39 cellular contexts compared by ENCODE assay signal in the genomic region with DNA sequence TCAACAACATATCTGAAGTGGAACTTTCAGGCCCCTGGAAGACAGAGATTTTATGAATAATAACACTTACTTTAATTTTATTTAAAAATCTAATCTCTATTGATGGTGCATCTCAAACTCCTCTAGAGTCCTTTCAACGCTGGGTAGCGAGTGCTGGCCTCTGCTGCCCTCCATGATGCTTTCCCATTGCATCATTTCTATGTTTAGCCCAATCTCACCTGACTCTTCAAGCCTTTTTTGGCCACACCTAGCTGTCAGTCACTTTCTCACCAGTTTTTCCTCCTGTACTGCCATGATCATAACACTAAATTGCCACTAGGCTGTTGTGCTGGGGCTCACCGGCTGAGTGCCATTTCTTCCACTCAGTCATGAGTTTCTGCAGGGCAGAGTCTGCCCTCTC.
"Had no signal": no experiment of that assay in that cellular context is flagged by ENCODE, and none has a peak within 500 bp of the region (broad histone marks: within the 10 kb centered on the region; RNA-seq: fewer than 3 reads in every experiment).

No MANE protein-coding gene starts in this region.

- H3K4me1 ChIP-seq: adrenal gland, body of pancreas, breast epithelium had no signal

- H3K4me3 ChIP-seq: adrenal gland, body of pancreas, breast epithelium had no signal

- H3K36me3 Mint-ChIP-seq: activated CD4-positive, alpha-beta memory T cell treated with anti-CD3 and anti-CD28 coated beads for 36 hours; activated naive CD4-positive, alpha-beta T cell treated with anti-CD3 and anti-CD28 coated beads, Interleukin-2, amount 50 U/mL, for 72 hours; activated naive CD8-positive, alpha-beta T cell treated with anti-CD3 and anti-CD28 coated beads for 36 hours had no signal

- H3K27me3 ChIP-seq: adrenal gland, body of pancreas, brain microvascular endothelial cell, breast epithelium had no signal

- H3K4me1 Mint-ChIP-seq: activated B cell treated with CpG ODN at 0.5 μM for 24 hours; activated CD4-positive, alpha-beta T cell treated with anti-CD3 and anti-CD28 coated beads, Interleukin-2, amount 10 ng/mL, durations not matched to agents 24 days and 14 days; activated T-helper 17 cell treated with anti-CD3 and anti-CD28 coated beads, Interleukin-2, amount 50 U/mL, for 72 hours; central memory CD8-positive, alpha-beta T cell had no signal

- H3K27ac Mint-ChIP-seq: activated B cell treated with CpG ODN at 0.5 μM for 24 hours; activated CD4-positive, alpha-beta memory T cell treated with anti-CD3 and anti-CD28 coated beads for 36 hours; activated CD4-positive, alpha-beta T cell treated with anti-CD3 and anti-CD28 coated beads, Interleukin-2, amount 10 ng/mL, durations not matched to agents 24 days and 14 days; activated CD8-positive, alpha-beta T cell treated with anti-CD3 and anti-CD28 coated beads for 36 hours; activated naive CD4-positive, alpha-beta T cell treated with anti-CD3 and anti-CD28 coated beads for 36 hours; activated naive CD4-positive, alpha-beta T cell treated with anti-CD3 and anti-CD28 coated beads, Interleukin-2, amount 50 U/mL, for 72 hours; activated naive CD8-positive, alpha-beta T cell treated with anti-CD3 and anti-CD28 coated beads for 36 hours; activated T-cell treated with anti-CD3 and anti-CD28 coated beads, Interleukin-2, amount 50 U/mL, for 72 hours; activated T-helper 1 cell treated with anti-CD3 and anti-CD28 coated beads, Interleukin-12 subunit alpha, Interleukin-12 subunit beta, Interleukin-2, Interleukin-4 antibody, amounts not matched to agents 30 ng/mL and 10 ng/mL and 1 ng/mL, durations not matched to agents 14 hours and 24 hours and 36 hours; activated T-helper 17 cell treated with anti-CD3 and anti-CD28 coated beads, Interleukin-2, amount 50 U/mL, for 72 hours; T-helper 1 cell treated with Interleukin-12 subunit alpha and Interleukin-12 subunit beta and Interleukin-4 antibody, amounts not matched to agents 30 μg/mL and 1 μg/mL, for 36 hours; T-helper 2 cell treated with Interferon-gamma antibody and Interleukin-4, amounts not matched to agents 5 μg/mL and 100 μg/mL, for 36 hours had no signal

- H3K27me3 Mint-ChIP-seq: activated CD4-positive, alpha-beta T cell treated with anti-CD3 and anti-CD28 coated beads, Interleukin-2, amount 10 ng/mL, durations not matched to agents 24 days and 14 days; activated CD8-positive, alpha-beta T cell treated with anti-CD3 and anti-CD28 coated beads for 36 hours; activated T-helper 17 cell treated with anti-CD3 and anti-CD28 coated beads, Interleukin-2, amount 50 U/mL, for 72 hours; central memory CD8-positive, alpha-beta T cell had no signal

- H3K9me3 Mint-ChIP-seq: activated B cell treated with CpG ODN at 0.5 μM for 24 hours; activated CD4-positive, alpha-beta memory T cell treated with anti-CD3 and anti-CD28 coated beads for 36 hours; activated CD4-positive, alpha-beta T cell treated with anti-CD3 and anti-CD28 coated beads, Interleukin-2, amount 10 ng/mL, durations not matched to agents 24 days and 14 days; activated CD8-positive, alpha-beta T cell treated with anti-CD3 and anti-CD28 coated beads for 36 hours; activated naive CD4-positive, alpha-beta T cell treated with anti-CD3 and anti-CD28 coated beads for 36 hours; activated naive CD4-positive, alpha-beta T cell treated with anti-CD3 and anti-CD28 coated beads, Interleukin-2, amount 50 U/mL, for 72 hours; activated naive CD8-positive, alpha-beta T cell treated with anti-CD3 and anti-CD28 coated beads for 36 hours; activated T-cell treated with anti-CD3 and anti-CD28 coated beads, Interleukin-2, amount 50 U/mL, for 4 hours; activated T-cell treated with anti-CD3 and anti-CD28 coated beads, Interleukin-2, amount 50 U/mL, for 72 hours; activated T-helper 1 cell treated with anti-CD3 and anti-CD28 coated beads, Interleukin-12 subunit alpha, Interleukin-12 subunit beta, Interleukin-2, Interleukin-4 antibody, amounts not matched to agents 30 ng/mL and 10 ng/mL and 1 ng/mL, durations not matched to agents 14 hours and 24 hours and 36 hours; activated T-helper 17 cell treated with anti-CD3 and anti-CD28 coated beads, Interleukin-2, amount 50 U/mL, for 72 hours; central memory CD8-positive, alpha-beta T cell; T-helper 1 cell treated with Interleukin-12 subunit alpha and Interleukin-12 subunit beta and Interleukin-4 antibody, amounts not matched to agents 30 μg/mL and 1 μg/mL, for 36 hours; T-helper 2 cell treated with Interferon-gamma antibody and Interleukin-4, amounts not matched to agents 5 μg/mL and 100 μg/mL, for 36 hours had no signal

- H3K36me3 ChIP-seq: adrenal gland, brain microvascular endothelial cell, breast epithelium had no signal

- DNase-seq: activated B cell treated with CpG ODN at 0.5 μM for 24 hours; activated CD4-positive, alpha-beta memory T cell treated with anti-CD3 and anti-CD28 coated beads for 36 hours; activated CD4-positive, alpha-beta T cell treated with anti-CD3 and anti-CD28 coated beads for 4 hours; activated CD4-positive, alpha-beta T cell treated with anti-CD3 and anti-CD28 coated beads, Interleukin-2, amount 10 ng/mL, durations not matched to agents 24 days and 14 days; activated CD4-positive, alpha-beta T cell treated with anti-CD3 and anti-CD28 coated beads, Interleukin-2, amount 50 U/mL, for 1 hour; activated CD4-positive, alpha-beta T cell treated with anti-CD3 and anti-CD28 coated beads, Interleukin-2, amount 50 U/mL, for 4 hours; activated CD4-positive, CD25-positive, alpha-beta regulatory T cell treated with anti-CD3 and anti-CD28 coated beads, Interleukin-2, amount 50 U/mL, for 72 hours; activated CD8-positive, alpha-beta memory T cell treated with anti-CD3 and anti-CD28 coated beads, Interleukin-2, amount 50 U/mL, for 4 hours; activated CD8-positive, alpha-beta T cell treated with anti-CD3 and anti-CD28 coated beads for 36 hours; activated effector memory CD4-positive, alpha-beta T cell treated with anti-CD3 and anti-CD28 coated beads, Interleukin-2, amount 50 U/mL, for 16 hours; activated gamma-delta T cell treated with Interleukin-2 at 50 U/mL for 16 hours; activated naive CD4-positive, alpha-beta T cell; activated naive CD4-positive, alpha-beta T cell treated with anti-CD3 and anti-CD28 coated beads for 36 hours; activated naive CD4-positive, alpha-beta T cell treated with anti-CD3 and anti-CD28 coated beads, Interleukin-2, amount 50 U/mL, for 16 hours; activated naive CD8-positive, alpha-beta T cell treated with anti-CD3 and anti-CD28 coated beads for 36 hours; activated T-cell treated with anti-CD3 and anti-CD28 coated beads for 4 hours; activated T-cell treated with anti-CD3 and anti-CD28 coated beads, Interleukin-2, amount 50 U/mL, for 1 hour; activated T-cell treated with anti-CD3 and anti-CD28 coated beads, Interleukin-2, amount 50 U/mL, for 4 hours; activated T-cell treated with anti-CD3 and anti-CD28 coated beads, Interleukin-2, amount 50 U/mL, for 72 hours; adrenal gland; amniotic stem cell; aorta; body of pancreas; brain microvascular endothelial cell; caudate nucleus; cerebellar nuclear complex; T-helper 1 cell; T-helper 2 cell; T-helper 9 cell had no signal

- ATAC-seq: activated CD8-positive, alpha-beta T cell treated with anti-CD3 and anti-CD28 coated beads for 36 hours; activated naive CD4-positive, alpha-beta T cell treated with anti-CD3 and anti-CD28 coated beads, Interleukin-2, amount 50 U/mL, for 72 hours; activated T-cell treated with anti-CD3 and anti-CD28 coated beads, Interleukin-2, amount 50 U/mL, for 4 hours; activated T-cell treated with anti-CD3 and anti-CD28 coated beads, Interleukin-2, amount 50 U/mL, for 72 hours; activated T-helper 17 cell treated with anti-CD3 and anti-CD28 coated beads, Interleukin-2, amount 50 U/mL, for 72 hours; body of pancreas had no signal

- H3K27ac ChIP-seq: adrenal gland, body of pancreas, brain microvascular endothelial cell, breast epithelium, VCaP had no signal

- H3K9me3 ChIP-seq: adrenal gland, body of pancreas, breast epithelium had no signal

- FAIRE-seq: astrocyte, TTC549 had no signal

- H3K4me3 Mint-ChIP-seq: activated B cell treated with CpG ODN at 0.5 μM for 24 hours; activated CD4-positive, alpha-beta memory T cell treated with anti-CD3 and anti-CD28 coated beads for 36 hours; activated CD4-positive, alpha-beta T cell treated with anti-CD3 and anti-CD28 coated beads, Interleukin-2, amount 10 ng/mL, durations not matched to agents 24 days and 14 days; activated CD8-positive, alpha-beta T cell treated with anti-CD3 and anti-CD28 coated beads for 36 hours; activated naive CD4-positive, alpha-beta T cell treated with anti-CD3 and anti-CD28 coated beads for 36 hours; activated naive CD8-positive, alpha-beta T cell treated with anti-CD3 and anti-CD28 coated beads for 36 hours; activated T-cell treated with anti-CD3 and anti-CD28 coated beads, Interleukin-2, amount 50 U/mL, for 4 hours; activated T-cell treated with anti-CD3 and anti-CD28 coated beads, Interleukin-2, amount 50 U/mL, for 72 hours; activated T-helper 1 cell treated with anti-CD3 and anti-CD28 coated beads, Interleukin-12 subunit alpha, Interleukin-12 subunit beta, Interleukin-2, Interleukin-4 antibody, amounts not matched to agents 30 ng/mL and 10 ng/mL and 1 ng/mL, durations not matched to agents 14 hours and 24 hours and 36 hours; activated T-helper 17 cell treated with anti-CD3 and anti-CD28 coated beads, Interleukin-2, amount 50 U/mL, for 72 hours; central memory CD8-positive, alpha-beta T cell; T-helper 1 cell treated with Interleukin-12 subunit alpha and Interleukin-12 subunit beta and Interleukin-4 antibody, amounts not matched to agents 30 μg/mL and 1 μg/mL, for 36 hours; T-helper 2 cell treated with Interferon-gamma antibody and Interleukin-4, amounts not matched to agents 5 μg/mL and 100 μg/mL, for 36 hours had no signal
